8 cellular contexts compared by ENCODE assay signal in genomic region chr18:21820035-21820810, GRCh38.
A peak's percentile ranks its signal among the peaks of the same experiment; 100 is the strongest.
DNase-seq lines count a peak whose midpoint lies in the region; ATAC-seq and TF ChIP-seq lines count a peak whose summit lies in the region.

No MANE protein-coding gene starts in this region.

- peak; percentile 26 for DNase-seq in A172 (ENCODE audit: low spot score)
- peak; percentile 21 for DNase-seq in GM13976 (ENCODE audit: low spot score)
- DNase-seq in glutamatergic neuron = no peak
- no peak for DNase-seq in activated CD4-positive, alpha-beta T cell treated with anti-CD3 and anti-CD28 coated beads for 1 hour
- no peak for DNase-seq in activated effector memory CD4-positive, alpha-beta T cell treated with anti-CD3 and anti-CD28 coated beads, Interleukin-2, amount 50 U/mL, for 16 hours

- ATAC-seq in SK-N-SH treated with all-trans-retinoic acid at 6 μM for 48 hours (peak; percentile 66; the same call in 2 of the 3 replicates), GM21423 (IDR thresholded peaks at IDR 0.05; ENCODE audit: unreplicated experiment) (no peak), HG03521 (IDR thresholded peaks at IDR 0.05; ENCODE audit: unreplicated experiment) (no peak)

- peaks cover 3% of the 10 kb centered on the region for H3K27me3 Mint-ChIP-seq in glutamatergic neuron (ENCODE audit: unreplicated experiment)

- in situ Hi-C loops in GM13976 (cut with MboI; ENCODE audit: low sequenced_read_pairs, unreplicated experiment) = no loop called here

- H3K4me3 Mint-ChIP-seq in glutamatergic neuron (ENCODE audit: unreplicated experiment) = no peak overlapping the region

- peak; percentile 13 for TF ChIP-seq CTCF in GM13976 (IDR thresholded peaks at IDR 0.05; ENCODE audit: borderline replicate concordance, control extremely low read depth, extremely low read depth, insufficient read depth, missing control alignments)
- TF ChIP-seq CTCF in glutamatergic neuron (IDR thresholded peaks at IDR 0.05; ENCODE audit: partially characterized antibody, unreplicated experiment) = peak; percentile 67

- no peaks in the 10 kb centered on the region for H3K36me3 Mint-ChIP-seq in glutamatergic neuron (ENCODE audit: unreplicated experiment)

- H3K9me3 Mint-ChIP-seq in glutamatergic neuron (ENCODE audit: unreplicated experiment) = peaks cover 3% of the 10 kb centered on the region

- H3K27ac Mint-ChIP-seq in glutamatergic neuron (ENCODE audit: unreplicated experiment) = no peak overlapping the region

- H3K4me1 Mint-ChIP-seq in glutamatergic neuron (ENCODE audit: low read depth, unreplicated experiment) = peaks cover 3% of the 10 kb centered on the region

TF ChIP-seq in SK-N-SH treated with all-trans-retinoic acid at 6 μM for 48 hours, 23 proteins besides CTCF, POLR2A, EP300 and RAD21:
- TF ChIP-seq POU6F1 (CRISPR knock-in tag; IDR thresholded peaks at IDR 0.05; ENCODE audit: borderline replicate concordance, low read depth) (no peak), GLIS3 (CRISPR knock-in tag; IDR thresholded peaks at IDR 0.05) (no peak), CSDC2 (CRISPR knock-in tag; IDR thresholded peaks at IDR 0.05) (no peak)

Comparison
In these comparisons a context has a peak if more than half of its experiments do, and no peak if none do; other contexts are left out.
1. DNase-seq: peak in A172 (single experiment) and GM13976 (single experiment); none in glutamatergic neuron (single experiment), activated CD4-positive, alpha-beta T cell treated with anti-CD3 and anti-CD28 coated beads for 1 hour (single experiment) and activated effector memory CD4-positive, alpha-beta T cell treated with anti-CD3 and anti-CD28 coated beads, Interleukin-2, amount 50 U/mL, for 16 hours (single experiment).